In the genomic region with DNA sequence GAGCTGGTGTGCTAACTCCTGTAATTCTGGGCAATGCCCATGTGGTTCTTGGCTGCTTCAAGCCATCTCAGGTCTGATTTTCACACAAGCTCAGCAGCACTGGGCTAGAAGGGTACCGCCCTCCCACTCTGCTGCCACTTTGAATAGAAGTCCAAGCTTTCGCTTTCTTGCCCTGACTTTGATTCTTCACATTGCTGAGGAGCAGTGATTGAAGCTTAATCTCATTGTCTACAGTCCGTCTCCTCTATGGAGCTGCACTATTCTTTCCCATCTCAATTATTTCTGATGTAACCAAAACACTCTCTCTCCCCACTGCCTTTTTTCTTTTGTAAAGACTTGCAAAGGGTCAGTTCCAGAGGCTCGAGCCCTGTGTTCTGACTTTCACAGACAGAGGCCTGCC, we compare ENCODE assay signal across 31 cellular contexts. TPM values are rescaled to one million over a fixed set of nuclear protein-coding genes. Genes with fewer than 3 reads are reported as not detected.
"Had no signal": no experiment of that assay in that cellular context is flagged by ENCODE, and none has a peak within 500 bp of the region (broad histone marks: within the 10 kb centered on the region; RNA-seq: fewer than 3 reads in every experiment).

No MANE protein-coding gene starts in this region.

- H3K27ac ChIP-seq: left lung, lower lobe of right lung, neutrophil, parathyroid adenoma, psoas muscle, right atrium auricular region, right lobe of liver, suprapubic skin, tibial nerve, uterus had no signal

- H3K79me2 ChIP-seq: parathyroid adenoma had no signal

- ATAC-seq: left colon; left lung; lower lobe of right lung; naive thymus-derived CD8-positive, alpha-beta T cell; psoas muscle; right lobe of liver; stimulated activated naive B cell treated with anti-CD40 and anti-IgM and Interleukin-4, amounts not matched to agents 10 μg/mL and 1 μg/mL and 100 μg/mL, for 72 hours; stimulated activated naive CD8-positive, alpha-beta T cell treated with anti-CD3 and anti-CD28 coated beads, Interleukin-15, Interleukin-2, amounts not matched to agents 100 U/mL and 50 U/mL, for 24 hours had no signal

- FAIRE-seq: islet of Langerhans, kidney had no signal

- H3K4me3 ChIP-seq: left lung, lower lobe of right lung, psoas muscle, right atrium auricular region, right lobe of liver, smooth muscle cell, suprapubic skin, tibial nerve, uterus had no signal

- H3K27me3 ChIP-seq: left lung, neutrophil, right atrium auricular region, right lobe of liver, suprapubic skin, tibial nerve, uterus had no signal

- H3K4me1 Mint-ChIP-seq: immature natural killer cell; naive thymus-derived CD8-positive, alpha-beta T cell; stimulated activated naive B cell treated with anti-CD40 and anti-IgM and Interleukin-4, amounts not matched to agents 10 μg/mL and 1 μg/mL and 100 μg/mL, for 72 hours had no signal

- H3K9ac ChIP-seq: parathyroid adenoma had no signal

- H3K9me3 Mint-ChIP-seq: immature natural killer cell; naive thymus-derived CD8-positive, alpha-beta T cell; nephron; stimulated activated naive B cell treated with anti-CD40 and anti-IgM and Interleukin-4, amounts not matched to agents 10 μg/mL and 1 μg/mL and 100 μg/mL, for 72 hours; type B pancreatic cell had no signal

- H3K9me3 ChIP-seq: left lung, lower lobe of right lung, neutrophil, psoas muscle, right atrium auricular region, right lobe of liver, suprapubic skin, tibial nerve, uterus had no signal

- H3K36me3 ChIP-seq: neutrophil, right atrium auricular region, right lobe of liver, uterus had no signal

- H3K27ac Mint-ChIP-seq: immature natural killer cell; naive thymus-derived CD8-positive, alpha-beta T cell; nephron; stimulated activated naive B cell treated with anti-CD40 and anti-IgM and Interleukin-4, amounts not matched to agents 10 μg/mL and 1 μg/mL and 100 μg/mL, for 72 hours; type B pancreatic cell had no signal

- DNase-seq: hypothalamus; immature natural killer cell; kidney; left colon; left lung; lower lobe of right lung; mammary epithelial cell; mesenchymal stem cell; naive thymus-derived CD8-positive, alpha-beta T cell; occipital lobe; psoas muscle; right lobe of liver; stimulated activated CD4-positive, alpha-beta T cell treated with anti-CD3 and anti-CD28 coated beads, Interleukin-1b, Interleukin-23, amount 100 ng/mL, for 48 hours; stimulated activated CD4-positive, alpha-beta T cell treated with anti-CD3 and anti-CD28 coated beads, Interleukin-4, amount 100 ng/mL, for 1 hour; stimulated activated naive B cell treated with anti-CD40 and anti-IgM and Interleukin-4, amounts not matched to agents 10 μg/mL and 1 μg/mL and 100 μg/mL, for 72 hours; stimulated activated naive CD8-positive, alpha-beta T cell treated with anti-CD3 and anti-CD28 coated beads, Interleukin-15, Interleukin-2, amounts not matched to agents 100 U/mL and 50 U/mL, for 24 hours; uterus had no signal

- H3K4me3 Mint-ChIP-seq: immature natural killer cell; naive thymus-derived CD8-positive, alpha-beta T cell; nephron; stimulated activated naive B cell treated with anti-CD40 and anti-IgM and Interleukin-4, amounts not matched to agents 10 μg/mL and 1 μg/mL and 100 μg/mL, for 72 hours; type B pancreatic cell had no signal

- H3K4me2 ChIP-seq: smooth muscle cell had no signal

- H2AFZ ChIP-seq: parathyroid adenoma had no signal

- H3K27me3 Mint-ChIP-seq: naive thymus-derived CD8-positive, alpha-beta T cell; stimulated activated naive B cell treated with anti-CD40 and anti-IgM and Interleukin-4, amounts not matched to agents 10 μg/mL and 1 μg/mL and 100 μg/mL, for 72 hours; type B pancreatic cell had no signal

- H3K4me1 ChIP-seq: left lung, lower lobe of right lung, psoas muscle, right atrium auricular region, right lobe of liver, suprapubic skin, tibial nerve, uterus had no signal

RNA-seq across cellular contexts. Expression of a gene that starts 12.9 kb away (rescaled TPM):
- total RNA-seq: left lung, liver, lower lobe of right lung, mammary epithelial cell, occipital lobe, osteocyte, posterior vena cava, psoas muscle, right atrium auricular region, skeletal muscle tissue, subcutaneous adipose tissue had no signal
- polyA plus RNA-seq: immature natural killer cell; naive thymus-derived CD8-positive, alpha-beta T cell had no signal

RNA-seq across cellular contexts. Expression of a gene that starts 24.0 kb away (rescaled TPM):
- polyA plus RNA-seq: immature natural killer cell had no signal

RNA-seq across cellular contexts. Expression of a gene that starts 33.3 kb away (rescaled TPM):
- total RNA-seq: occipital lobe, osteocyte, psoas muscle had no signal
